ENCODE assay signal across 9 cellular contexts in genomic region chr9:93154293-93154903, GRCh38. TPM values are rescaled to one million over a fixed set of nuclear protein-coding genes. Genes with fewer than 3 reads are reported as not detected.
DNase-seq lines count a peak whose midpoint lies in the region; ATAC-seq and TF ChIP-seq lines count a peak whose summit lies in the region.
"Had no signal": no experiment of that assay in that cellular context is flagged by ENCODE, and none has a peak within 500 bp of the region (broad histone marks: within the 10 kb centered on the region; RNA-seq: fewer than 3 reads in every experiment).

No MANE protein-coding gene starts in this region.

- no peak for ATAC-seq in HG03378 (IDR thresholded peaks at IDR 0.05; ENCODE audit: unreplicated experiment)

- TF ChIP-seq CTCF in VCaP (conservative IDR thresholded peaks at IDR 0.05) (peak; percentile 70), foreskin fibroblast (IDR thresholded peaks at IDR 0.05; ENCODE audit: low read depth, low read length) (peak; percentile 58)

- no peak overlapping the region for H3K27ac ChIP-seq in VCaP
- H3K27ac ChIP-seq: skin epidermis had no signal

- peak; percentile 73 for DNase-seq in activated CD8-positive, alpha-beta memory T cell treated with anti-CD3 and anti-CD28 coated beads, Interleukin-2, amount 50 U/mL, for 48 hours
- DNase-seq in activated CD8-positive, alpha-beta memory T cell treated with anti-CD3 and anti-CD28 coated beads for 24 hours: no peak
- DNase-seq in Kasumi-1 (lab: John Stamatoyannopoulos, UW) (peak; percentile 53 to 72), foreskin fibroblast (no peak), superior temporal gyrus (ENCODE audit: extremely low spot score) (peak; percentile 62), occipital lobe (lab: John Stamatoyannopoulos, UW) (no peak)

- no peak overlapping the region for H3K4me3 ChIP-seq in foreskin fibroblast (ENCODE audit: low read depth in 1 of 2, low read length in 2 of 2)
- H3K4me3 ChIP-seq: skin epidermis had no signal

RNA-seq across cellular contexts. Expression of gene NINJ1, which starts 20.3 kb away (rescaled TPM):
- 7.5 TPM for total RNA-seq in occipital lobe

RNA-seq across cellular contexts. Expression of gene WNK2, which starts 29.5 kb away (rescaled TPM):
- total RNA-seq in occipital lobe: 16.4 TPM

RNA-seq across cellular contexts. Expression of gene CARD19, which starts 58.4 kb away (rescaled TPM):
- total RNA-seq in occipital lobe: 15.3 TPM

Comparison
In these comparisons a context has a peak if more than half of its experiments do, and no peak if none do; other contexts are left out.
1. DNase-seq: peak in activated CD8-positive, alpha-beta memory T cell treated with anti-CD3 and anti-CD28 coated beads, Interleukin-2, amount 50 U/mL, for 48 hours (single experiment), Kasumi-1 (2 of 2) and superior temporal gyrus (single experiment); none in activated CD8-positive, alpha-beta memory T cell treated with anti-CD3 and anti-CD28 coated beads for 24 hours (single experiment), foreskin fibroblast (0 of 2) and occipital lobe (single experiment).